9 cellular contexts compared by ENCODE assay signal in genomic region chr11:35908432-35908771, GRCh38. TPM values are rescaled to one million over a fixed set of nuclear protein-coding genes. Genes with fewer than 3 reads are reported as not detected.
A peak's percentile ranks its signal among the peaks of the same experiment; 100 is the strongest.
DNase-seq lines count a peak whose midpoint lies in the region; ATAC-seq, FAIRE-seq and TF ChIP-seq lines count a peak whose summit lies in the region.
"Not testable (repeated sequence)": the region's sequence is repeated elsewhere in the genome, so short reads cannot be mapped to it uniquely, and the experiment has no call there.
"Had no signal": no experiment of that assay in that cellular context is flagged by ENCODE, and none has a peak within 500 bp of the region (broad histone marks: within the 10 kb centered on the region; RNA-seq: fewer than 3 reads in every experiment).

No MANE protein-coding gene starts in this region.

- H3K9me3 ChIP-seq in Peyer's patch, lower lobe of right lung: not testable (repeated sequence)

- intact Hi-C loops in Calu3 (cut with micrococcal nuclease; ENCODE audit: unreplicated experiment) (loop anchor here (2.0 kb wide), 1 partner anchor 290 kb away; the partner anchor contains the start of gene FJX1), MCF 10A (cut with micrococcal nuclease) (loop anchor here (1.0 kb wide), 1 partner anchor 14 kb away; no protein-coding TSS in a partner anchor)
- intact Hi-C loops in lower lobe of right lung (cut with DNase I), result not testable (repeated sequence)

- CTCF ChIA-PET in Calu3 (lab: Charles Lee), result not testable (repeated sequence)
- CTCF ChIA-PET in MCF 10A (lab: Yijun Ruan, JAX), result interaction anchor here (0.6 to 3.0 kb wide), 4 partner anchors 11 to 86 kb away, joined by 4 to 14 read pairs (median 7); no protein-coding TSS in a partner anchor

- POLR2A ChIA-PET in MCF 10A (lab: Yijun Ruan, JAX), result interaction anchor here (0.7 to 3.4 kb wide), 17 partner anchors 9 to 600 kb away, joined by 3 to 66 read pairs (median 5); no protein-coding TSS in a partner anchor

- not testable (repeated sequence) for H3K27me3 ChIP-seq in Peyer's patch; lower lobe of right lung (ENCODE audit: low read depth)

- not testable (repeated sequence) for H3K4me3 ChIP-seq in Peyer's patch, lower lobe of right lung

- TF ChIP-seq CTCF in Calu3 (IDR thresholded peaks at IDR 0.05; ENCODE audit: unreplicated experiment); Peyer's patch (IDR thresholded peaks at IDR 0.05); MCF 10A (IDR thresholded peaks at IDR 0.05; ENCODE audit: unreplicated experiment); lower lobe of right lung (IDR thresholded peaks at IDR 0.05): not testable (repeated sequence)

- H3K4me1 Mint-ChIP-seq in Calu3 (ENCODE audit: low read depth, unreplicated experiment) (peaks cover 34% of the 10 kb centered on the region), MCF 10A (ENCODE audit: insufficient read depth, unreplicated experiment) (peaks cover 57% of the 10 kb centered on the region)

- BruUV-seq in Calu3 (replicated peaks; lab: Mats Ljungman, UMichigan); MCF 10A (replicated peaks; lab: Mats Ljungman, UMichigan): not testable (repeated sequence)

- FAIRE-seq in urothelium cell line (lab: Jason Lieb, UNC), result not testable (repeated sequence)

- not testable (repeated sequence) for H3K4me3 Mint-ChIP-seq in Calu3 (ENCODE audit: low read depth, unreplicated experiment)
- H3K4me3 Mint-ChIP-seq in MCF 10A (ENCODE audit: unreplicated experiment), result peak overlapping the region; percentile 43

- not testable (repeated sequence) for H3K4me1 ChIP-seq in Peyer's patch, lower lobe of right lung

- H3K36me3 ChIP-seq in Peyer's patch, lower lobe of right lung: not testable (repeated sequence)

- not testable (repeated sequence) for H3K9me3 Mint-ChIP-seq in Calu3 (ENCODE audit: low read depth, unreplicated experiment); MCF 10A (ENCODE audit: unreplicated experiment)

- not testable (repeated sequence) for DNase-seq in Calu3; Peyer's patch; MCF 10A (ENCODE audit: unreplicated experiment); lower lobe of right lung
- DNase-seq in urothelium cell line (ENCODE audit: low spot score), result peak; percentile 21

- peak; percentile 9 for ATAC-seq in GM19328 (IDR thresholded peaks at IDR 0.05; ENCODE audit: unreplicated experiment)
- ATAC-seq in GM21723 (IDR thresholded peaks at IDR 0.05; ENCODE audit: unreplicated experiment), result peak; percentile 20
- ATAC-seq in HG03103 (IDR thresholded peaks at IDR 0.05; ENCODE audit: low read depth, unreplicated experiment), result peak; percentile 11
- not testable (repeated sequence) for ATAC-seq in lower lobe of right lung

- H3K27me3 Mint-ChIP-seq in Calu3 (ENCODE audit: unreplicated experiment); MCF 10A (ENCODE audit: insufficient read depth, unreplicated experiment): not testable (repeated sequence)

- H3K27ac ChIP-seq in Peyer's patch, result peak overlapping the region in 3 of 4 donors; percentile 20 to 45 (median 39)
- peak overlapping the region; percentile 38 for H3K27ac ChIP-seq in lower lobe of right lung

- H3K27ac Mint-ChIP-seq in Calu3 (ENCODE audit: unreplicated experiment), result peak overlapping the region; percentile 1
- peak overlapping the region; percentile 99 for H3K27ac Mint-ChIP-seq in MCF 10A (ENCODE audit: low read depth, unreplicated experiment)

- H3K36me3 Mint-ChIP-seq in Calu3 (ENCODE audit: insufficient read depth, unreplicated experiment); MCF 10A (ENCODE audit: insufficient read depth, unreplicated experiment): not testable (repeated sequence)

- not testable (repeated sequence) for TF ChIP-seq POLR2A in Peyer's patch (IDR thresholded peaks at IDR 0.05)

RNA-seq across cellular contexts. Expression of gene LDLRAD3, which starts 35.5 kb away (rescaled TPM):
- total RNA-seq in Calu3 (2022) (10.9 and 16.2 TPM in 2 replicates), Peyer's patch (10 to 100 TPM in 1 of 4 donors, 1 to 10 TPM in 3; 1.2 to 14.0 (median 4.8) TPM), MCF 10A (2022) (39.2 and 55.7 TPM in 2 replicates), lower lobe of right lung (7.7 TPM)
- total RNA-seq: B cell had no signal
